9 cellular contexts compared by ENCODE assay signal in the genomic region with DNA sequence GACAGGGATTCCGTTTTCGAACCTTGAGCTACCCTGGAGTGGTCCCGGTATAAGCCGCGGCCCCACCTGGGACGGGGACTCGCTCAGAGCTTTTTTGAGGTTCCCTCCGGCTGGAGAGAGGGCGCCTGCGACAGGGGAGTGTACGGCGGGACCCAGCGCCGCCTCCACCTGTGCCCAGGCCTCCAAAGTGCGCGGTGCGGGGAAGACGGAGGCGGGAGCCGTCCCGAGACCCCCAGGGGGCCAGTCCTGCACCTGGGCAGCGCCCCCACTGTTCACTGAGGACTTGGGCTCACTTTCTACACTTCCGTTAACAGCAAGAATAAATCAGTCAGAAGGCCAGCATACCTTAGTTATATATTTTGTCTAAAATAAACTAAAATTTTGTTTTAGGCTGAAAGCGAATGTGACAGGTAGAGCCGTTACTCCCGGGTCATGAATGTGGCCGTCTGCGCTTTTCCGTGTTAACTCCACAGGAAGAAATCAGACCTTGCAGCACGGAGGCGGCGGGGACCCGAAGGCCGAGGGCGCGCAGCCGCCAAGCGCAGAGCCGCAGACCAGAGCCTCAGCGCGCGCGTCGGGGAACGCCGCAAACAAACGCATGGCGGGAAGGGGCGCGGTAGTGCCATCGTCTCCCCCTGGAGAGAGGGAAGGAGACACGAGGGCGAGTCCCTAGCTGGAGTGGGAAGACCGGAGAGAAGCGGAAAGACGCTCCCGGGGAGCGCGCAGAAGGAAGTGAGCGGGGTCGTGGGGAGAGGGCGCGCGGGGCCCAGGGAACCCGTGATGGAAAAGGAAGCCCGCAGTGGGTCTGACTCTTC. TPM values are rescaled to one million over a fixed set of nuclear protein-coding genes. Genes with fewer than 3 reads are reported as not detected.
DNase-seq lines count a peak whose midpoint lies in the region; ATAC-seq and TF ChIP-seq lines count a peak whose summit lies in the region.
"Had no signal": no experiment of that assay in that cellular context is flagged by ENCODE, and none has a peak within 500 bp of the region (broad histone marks: within the 10 kb centered on the region; RNA-seq: fewer than 3 reads in every experiment).

No MANE protein-coding gene starts in this region.

- BruUV-seq in PC-9 (replicated peaks; lab: Mats Ljungman, UMichigan), result no TSS peak

- peak overlapping the region; percentile 95 for H3K27ac Mint-ChIP-seq in CD8-positive, alpha-beta T cell

- peaks cover 28% of the 10 kb centered on the region for H3K4me1 Mint-ChIP-seq in CD8-positive, alpha-beta T cell (ENCODE audit: low read depth)

- in situ Hi-C loops in HAP-1 (cut with MboI; ENCODE audit: low sequenced_read_pairs), result no loop called here

- H3K36me3 Mint-ChIP-seq in CD8-positive, alpha-beta T cell, result peaks cover 17% of the 10 kb centered on the region

- no peaks in the 10 kb centered on the region for H4K20me1 ChIP-seq in PC-9 (ENCODE audit: insufficient read depth)

- peak in 3 of 7 experiments; percentile 40 to 47 (median 46) for DNase-seq in CD8-positive, alpha-beta T cell
- DNase-seq in HAP-1 (ENCODE audit: low spot score in 2 of 2) (peak in 1 of 2 experiments; percentile 64), PC-9 (peak in 1 of 2 experiments; percentile 32), body of pancreas (peak; percentile 43 to 61 (median 55)), kidney epithelial cell (ENCODE audit: low read depth) (no peak), NCI-H82 treated with DMSO at 0.1 percent for 48 hours (lab: John Stamatoyannopoulos, UW; ENCODE audit: unreplicated experiment) (no peak)
- peak; percentile 69 for DNase-seq in stimulated activated CD8-positive, alpha-beta memory T cell treated with anti-CD3 and anti-CD28 coated beads, Interleukin-4, amount 100 ng/mL, for 48 hours
- DNase-seq in effector CD8-positive, alpha-beta T cell (lab: John Stamatoyannopoulos, UW), result no peak

- H3K9me2 ChIP-seq in PC-9 (ENCODE audit: insufficient read depth), result no peaks in the 10 kb centered on the region

- peak overlapping the region; percentile 90 for H3K4me3 ChIP-seq in CD8-positive, alpha-beta T cell (ENCODE audit: low read depth, low read length)
- H3K4me3 ChIP-seq in HAP-1, result peak overlapping the region; percentile 55
- H3K4me3 ChIP-seq in PC-9, result peak overlapping the region; percentile 98
- H3K4me3 ChIP-seq in body of pancreas, result peak overlapping the region; percentile 58 to 82
- peak overlapping the region; percentile 71 for H3K4me3 ChIP-seq in kidney epithelial cell (ENCODE audit: low read depth, low read length)

- peaks cover 4% of the 10 kb centered on the region for H3K9me3 Mint-ChIP-seq in CD8-positive, alpha-beta T cell

- H2AFZ ChIP-seq in PC-9, result peak overlapping the region; percentile 91

- TF ChIP-seq POLR2A in body of pancreas (IDR thresholded peaks at IDR 0.05), result no peak

- H3K9me3 ChIP-seq in CD8-positive, alpha-beta T cell (ENCODE audit: low read length), result no peaks in the 10 kb centered on the region
- H3K9me3 ChIP-seq in HAP-1 (no peaks in the 10 kb centered on the region), PC-9 (ENCODE audit: insufficient read depth, low read depth) (no peaks in the 10 kb centered on the region), body of pancreas (no peaks in the 10 kb centered on the region)

- H3K36me3 ChIP-seq in CD8-positive, alpha-beta T cell (ENCODE audit: insufficient read depth, low read length), result no peaks in the 10 kb centered on the region
- H3K36me3 ChIP-seq in HAP-1 (replicated peaks) (no peaks in the 10 kb centered on the region), PC-9 (ENCODE audit: low read depth) (no peaks in the 10 kb centered on the region), body of pancreas (replicated peaks in 1 of 2; ENCODE audit: insufficient read depth in 1 of 2, low read depth in 2 of 2) (no peaks in the 10 kb centered on the region), kidney epithelial cell (ENCODE audit: control insufficient read depth, insufficient read depth, low read length) (no peaks in the 10 kb centered on the region)

- H3K79me2 ChIP-seq in PC-9 (ENCODE audit: low read depth), result no peaks in the 10 kb centered on the region

- 1 to 2% methylated on average over 43 to 66 of the region's 66 CpGs for WGBS in body of pancreas, 2 donors

- H3K27ac ChIP-seq in CD8-positive, alpha-beta T cell (ENCODE audit: low read depth, low read length), result peak overlapping the region; percentile 74
- H3K27ac ChIP-seq in PC-9, result no peak overlapping the region
- peak overlapping the region; percentile 35 to 92 (median 80) for H3K27ac ChIP-seq in body of pancreas

- CTCF ChIA-PET in CD8-positive, alpha-beta T cell (lab: Charles Lee), result interaction anchor here (0.8 to 4.7 kb wide), 10 partner anchors 12 to 72 kb away, joined by 3 to 43 read pairs (median 5); partner anchors contain the start of genes TRIM41, TRIM52 and TRIM7
- CTCF ChIA-PET in PC-9 (lab: Charles Lee), result interaction anchor here (1.0 kb wide), 1 partner anchor 14 kb away, joined by 3 read pairs; the partner anchor contains the start of gene TRIM7

- peak overlapping the region; percentile 98 for H3K4me3 Mint-ChIP-seq in CD8-positive, alpha-beta T cell

- H3K27me3 ChIP-seq in CD8-positive, alpha-beta T cell (ENCODE audit: insufficient read depth, low read length), result no peaks in the 10 kb centered on the region
- H3K27me3 ChIP-seq in HAP-1 (ENCODE audit: low read depth), result no peaks in the 10 kb centered on the region
- H3K27me3 ChIP-seq in PC-9 (ENCODE audit: insufficient read depth, low read depth), result no peaks in the 10 kb centered on the region
- H3K27me3 ChIP-seq in body of pancreas, result no peaks in the 10 kb centered on the region
- no peaks in the 10 kb centered on the region for H3K27me3 ChIP-seq in kidney epithelial cell (ENCODE audit: control insufficient read depth, insufficient read depth, low read length)

- intact Hi-C loops in CD8-positive, alpha-beta T cell (cut with DNase I, micrococcal nuclease), result loop anchor here (1.0 to 2.0 kb wide), 6 partner anchors 15 to 70 kb away; partner anchors contain the start of genes TRIM41 (in 2 of the 2), TRIM52 (in 2 of the 2) and RACK1 (in 1 of the 2)
- intact Hi-C loops in PC-9 (cut with micrococcal nuclease; ENCODE audit: unreplicated experiment), result loop anchor here (1.0 to 2.0 kb wide), 4 partner anchors 15 to 380 kb away; no protein-coding TSS in a partner anchor
- intact Hi-C loops in body of pancreas (cut with DNase I), result no loop called here

- H3K4me2 ChIP-seq in PC-9, result peak overlapping the region; percentile 97

- H3K4me1 ChIP-seq in CD8-positive, alpha-beta T cell (ENCODE audit: insufficient read depth, low read length), result peaks cover 7% of the 10 kb centered on the region
- H3K4me1 ChIP-seq in HAP-1 (peaks cover 6% of the 10 kb centered on the region; the same call in 1 of the 2 replicates), PC-9 (replicated peaks; ENCODE audit: insufficient read depth) (peaks cover 20% of the 10 kb centered on the region; the same call in 1 of the 2 replicates), body of pancreas (peaks cover 34% of the 10 kb centered on the region)

- POLR2A ChIA-PET in CD8-positive, alpha-beta T cell (lab: Charles Lee), result interaction anchor here (0.8 to 7.8 kb wide), 16 partner anchors 7 to 388 kb away, joined by 3 to 158 read pairs (median 4); partner anchors contain the start of genes RACK1, TRIM41, TRIM52 and TRIM7
- POLR2A ChIA-PET in PC-9 (lab: Charles Lee; ENCODE audit: unreplicated experiment), result interaction anchor here (0.7 to 0.9 kb wide), 3 partner anchors 14 to 58 kb away, joined by 3 to 4 read pairs (median 4); partner anchors contain the start of gene TRIM7

- H3K27me3 Mint-ChIP-seq in CD8-positive, alpha-beta T cell (ENCODE audit: low read depth), result no peaks in the 10 kb centered on the region

- peak; percentile 13 for TF ChIP-seq CTCF in CD8-positive, alpha-beta T cell (IDR thresholded peaks at IDR 0.05)
- TF ChIP-seq CTCF in PC-9 (conservative IDR thresholded peaks at IDR 0.05) (no peak; the same call in 1 of the 2 replicates), body of pancreas (IDR thresholded peaks at IDR 0.05) (peak in 2 of 7 experiments; percentile 13 to 23), kidney epithelial cell (IDR thresholded peaks at IDR 0.05; ENCODE audit: insufficient read depth, low read length, poor library complexity, severe bottlenecking) (peak; percentile 37)

- peaks cover 31% of the 10 kb centered on the region for H3F3A ChIP-seq in PC-9 (ENCODE audit: insufficient read depth, low read depth)

- ATAC-seq in CD8-positive, alpha-beta T cell, result peak; percentile 8
- ATAC-seq in body of pancreas, result peak; percentile 17

RNA-seq across cellular contexts. Expression of gene TRIM7, which starts 14.1 kb away (rescaled TPM):
- under 1 TPM; 0.72 to 0.95 TPM for total RNA-seq in CD8-positive, alpha-beta T cell
- total RNA-seq in PC-9 (2021) (9.2 and 10.4 TPM in 2 replicates), body of pancreas (10 to 100 TPM; 11.5 to 17.9 TPM), kidney epithelial cell (2.9 and 4.4 TPM in 2 replicates)

RNA-seq across cellular contexts. Expression of gene TRIM41, which starts 32.2 kb away (rescaled TPM):
- total RNA-seq in CD8-positive, alpha-beta T cell, result 10 to 100 TPM; 20.9 to 22.2 TPM
- total RNA-seq in PC-9 (2021), result 57.6 and 66.0 TPM in 2 replicates
- total RNA-seq in body of pancreas, result 10 to 100 TPM; 12.5 to 15.2 TPM
- total RNA-seq in kidney epithelial cell, result 15.8 and 17.5 TPM in 2 replicates

RNA-seq across cellular contexts. Expression of gene OR2V2, which starts 43.5 kb away (rescaled TPM):
- total RNA-seq in CD8-positive, alpha-beta T cell, result not detected
- total RNA-seq in PC-9 (2021) (not detected in 2 replicates), body of pancreas (not detected), kidney epithelial cell (not detected in 2 replicates)
- total RNA-seq: HT1080 had no signal

RNA-seq across cellular contexts. Expression of gene RACK1, which starts 52.8 kb away (rescaled TPM):
- 1,000 to 10,000 TPM; 2,370 to 2,438 TPM for total RNA-seq in CD8-positive, alpha-beta T cell
- total RNA-seq in PC-9 (2021), result 2,373 and 2,766 TPM in 2 replicates
- 1,000 to 10,000 TPM; 1,136 to 1,977 TPM for total RNA-seq in body of pancreas
- 4,909 and 5,323 TPM in 2 replicates for total RNA-seq in kidney epithelial cell

RNA-seq across cellular contexts. Expression of gene OR2V1, which starts 59.9 kb away (rescaled TPM):
- total RNA-seq in CD8-positive, alpha-beta T cell, result not detected
- total RNA-seq in PC-9 (2021) (not detected in 2 replicates), body of pancreas (not detected), kidney epithelial cell (not detected in 2 replicates)
- total RNA-seq: HT1080 had no signal

Comparison
In these comparisons a context has a peak if more than half of its experiments do, and no peak if none do; other contexts are left out.
1. DNase-seq: peak in body of pancreas (4 of 4) and stimulated activated CD8-positive, alpha-beta memory T cell treated with anti-CD3 and anti-CD28 coated beads, Interleukin-4, amount 100 ng/mL, for 48 hours (single experiment); none in kidney epithelial cell (single experiment), effector CD8-positive, alpha-beta T cell (single experiment) and NCI-H82 treated with DMSO at 0.1 percent for 48 hours (single experiment).
2. Peak in every context shown above with its lines, with median percentiles within 50 percentile points of each other: H3K4me3 ChIP-seq.